In the genomic region with DNA sequence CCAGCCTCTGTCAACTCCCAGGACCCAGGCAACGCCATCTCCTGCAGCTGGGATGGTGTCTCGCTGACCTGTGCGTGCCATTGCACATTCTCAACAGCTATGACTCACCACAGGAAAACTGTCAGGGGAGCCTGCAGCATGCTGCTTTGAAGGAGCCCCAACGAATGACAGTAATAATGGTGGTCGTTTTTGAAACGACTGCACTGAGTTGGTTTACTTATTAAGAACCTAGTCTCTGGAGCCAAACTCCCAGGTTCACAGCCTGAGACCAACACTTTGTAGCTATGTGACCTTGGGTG, we compare ENCODE assay signal across 1 cellular context.
TF ChIP-seq lines count a peak whose summit lies in the region.

No MANE protein-coding gene starts in this region.

TF ChIP-seq in HepG2, 621 proteins besides CTCF, POLR2A, EP300 and RAD21:
- no peak for TF ChIP-seq MXI1 (IDR thresholded peaks at IDR 0.05; ENCODE audit: borderline replicate concordance, low read depth, low read length)
- TF ChIP-seq FOSL2 (CRISPR knock-in tag; IDR thresholded peaks at IDR 0.05): peak; percentile 41; the same call in 1 of the 2 replicates
TF ChIP-seq in HepG2: peak in this region for 1.
